ENCODE assay signal across 11 cellular contexts in the genomic region with DNA sequence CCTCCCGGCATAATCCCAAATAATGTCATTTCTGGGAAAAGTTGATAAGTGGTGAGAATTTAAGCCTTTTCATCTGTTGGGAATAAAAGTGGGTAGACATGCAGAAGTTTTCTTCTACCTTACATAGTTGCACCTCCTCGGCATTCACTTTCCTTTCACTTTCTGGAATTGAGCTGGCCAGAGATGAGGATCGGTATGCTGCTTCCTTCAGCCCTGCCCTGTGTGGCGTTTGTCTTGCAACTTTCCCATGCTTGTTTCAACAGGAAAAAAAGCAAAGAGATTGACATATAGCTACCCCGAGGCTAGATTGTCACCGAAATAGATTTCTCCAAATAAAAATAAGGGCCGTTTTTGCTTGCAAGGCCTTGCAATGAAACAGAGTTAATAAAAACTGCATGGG.
DNase-seq lines count a peak whose midpoint lies in the region; ATAC-seq and TF ChIP-seq lines count a peak whose summit lies in the region.
"Had no signal": no experiment of that assay in that cellular context is flagged by ENCODE, and none has a peak within 500 bp of the region (broad histone marks: within the 10 kb centered on the region; RNA-seq: fewer than 3 reads in every experiment).

No MANE protein-coding gene starts in this region.

- H2AFZ ChIP-seq in PC-3 (ENCODE audit: low read length): peak overlapping the region; percentile 48

- no peaks in the 10 kb centered on the region for H3K27me3 ChIP-seq in PC-3 (ENCODE audit: low read length)
- H3K27me3 ChIP-seq in A673 (replicated peaks; ENCODE audit: insufficient read depth, low read depth, low read length, poor library complexity): peaks cover 3% of the 10 kb centered on the region

- CTCF ChIA-PET in PC-3 (lab: Charles Lee): no interaction called here
- CTCF ChIA-PET in A673 (lab: Charles Lee): no interaction called here

- POLR2A ChIA-PET in PC-3 (lab: Charles Lee; ENCODE audit: unreplicated experiment): no interaction called here
- POLR2A ChIA-PET in A673 (lab: Charles Lee; ENCODE audit: low non-redundant PET): no interaction called here

- TF ChIP-seq CTCF in PC-3 (conservative IDR thresholded peaks at IDR 0.05; ENCODE audit: low read depth, low read length) (no peak), mucosa of descending colon (IDR thresholded peaks at IDR 0.05) (no peak), A673 (conservative IDR thresholded peaks at IDR 0.05; ENCODE audit: low read depth, low read length) (no peak)

- H3K9me2 ChIP-seq in PC-3 (replicated peaks; ENCODE audit: low read length): no peaks in the 10 kb centered on the region

- H3K4me1 ChIP-seq in PC-3 (ENCODE audit: insufficient read depth, low read length) (peaks cover 15% of the 10 kb centered on the region), mucosa of descending colon (ENCODE audit: low read depth) (no peaks in the 10 kb centered on the region), urinary bladder (ENCODE audit: insufficient read depth) (no peaks in the 10 kb centered on the region), A673 (ENCODE audit: insufficient read depth, low read length, poor library complexity, severe bottlenecking) (no peaks in the 10 kb centered on the region)

- H3K4me3 ChIP-seq in PC-3 (ENCODE audit: low read length) (peak overlapping the region; percentile 17; the same call in 1 of the 2 replicates), mucosa of descending colon (no peak overlapping the region), urinary bladder (ENCODE audit: low read depth, low read length) (no peak overlapping the region), A673 (ENCODE audit: low read depth, low read length, poor library complexity, severe bottlenecking) (no peak overlapping the region)

- H3K27ac ChIP-seq in PC-3 (ENCODE audit: low read length) (no peak overlapping the region), urinary bladder (ENCODE audit: low read depth) (peak overlapping the region; percentile 67), A673 (ENCODE audit: low read depth, low read length, poor library complexity, severe bottlenecking) (no peak overlapping the region)

- DNase-seq in PC-3 (no peak), mucosa of descending colon (peak in 1 of 3 donors; percentile 50), HCEC 1CT (no peak), A673 (ENCODE audit: low spot score) (no peak)
- DNase-seq: DMS 273 treated with DMSO at 0.1 percent for 48 hours; KBM-7; stimulated activated CD4-positive, alpha-beta T cell treated with anti-CD3 and anti-CD28 coated beads, Interleukin-2, amount 100 ng/mL, for 48 hours had no signal

- 31% methylated on average over 7 of the region's 7 CpGs for WGBS in urinary bladder

- peak overlapping the region; percentile 50 for H3K4me2 ChIP-seq in PC-3 (ENCODE audit: low read length)

- ATAC-seq in PC-3 (no peak), esophagus mucosa (peak; percentile 89), mucosa of descending colon (peak; percentile 93), HG02610 (IDR thresholded peaks at IDR 0.05; ENCODE audit: unreplicated experiment) (no peak), GM18867 (IDR thresholded peaks at IDR 0.05; ENCODE audit: unreplicated experiment) (no peak)

- intact Hi-C loops in PC-3 (cut with micrococcal nuclease): no loop called here
- intact Hi-C loops in mucosa of descending colon (cut with DNase I, micrococcal nuclease): no loop called here
- intact Hi-C loops in A673 (cut with micrococcal nuclease; ENCODE audit: unreplicated experiment): no loop called here

- no peaks in the 10 kb centered on the region for H3K79me2 ChIP-seq in PC-3 (ENCODE audit: low read length)

- no peak overlapping the region for H3K9ac ChIP-seq in PC-3 (ENCODE audit: low read length)

- H3K36me3 ChIP-seq in PC-3 (ENCODE audit: low read depth, low read length): no peaks in the 10 kb centered on the region
- H3K36me3 ChIP-seq in mucosa of descending colon (ENCODE audit: low read depth): no peaks in the 10 kb centered on the region
- peaks cover 2% of the 10 kb centered on the region for H3K36me3 ChIP-seq in urinary bladder (ENCODE audit: insufficient read depth)
- no peaks in the 10 kb centered on the region for H3K36me3 ChIP-seq in A673 (ENCODE audit: insufficient read depth, low read length, poor library complexity, severe bottlenecking)

- H4K20me1 ChIP-seq in PC-3 (ENCODE audit: low read length): no peaks in the 10 kb centered on the region

- H3K9me3 ChIP-seq in PC-3 (ENCODE audit: low read length): no peaks in the 10 kb centered on the region
- H3K9me3 ChIP-seq in mucosa of descending colon: no peaks in the 10 kb centered on the region
- no peaks in the 10 kb centered on the region for H3K9me3 ChIP-seq in A673 (ENCODE audit: low read depth, low read length, poor library complexity, severe bottlenecking)

- BruUV-seq in PC-3 (replicated peaks; lab: Mats Ljungman, UMichigan): no TSS peak
- no TSS peak for BruUV-seq in A673 (replicated peaks; lab: Mats Ljungman, UMichigan)

- H3F3A ChIP-seq in PC-3 (ENCODE audit: low read length, unreplicated experiment): no peaks in the 10 kb centered on the region

Comparison
In these comparisons a context has a peak if more than half of its experiments do, and no peak if none do; other contexts are left out.
1. ATAC-seq: peak in esophagus mucosa (single experiment) and mucosa of descending colon (single experiment); none in PC-3 (single experiment), HG02610 (single experiment) and GM18867 (single experiment).